In genomic region chr13:46947425-46948191, GRCh38 we compare ENCODE assay signal across 27 cellular contexts. TPM values are rescaled to one million over a fixed set of nuclear protein-coding genes. Genes with fewer than 3 reads are reported as not detected.
"Had no signal": no experiment of that assay in that cellular context is flagged by ENCODE, and none has a peak within 500 bp of the region (broad histone marks: within the 10 kb centered on the region; RNA-seq: fewer than 3 reads in every experiment).

No MANE protein-coding gene starts in this region.

- H3K4me1 ChIP-seq: adrenal gland, ascending aorta, left ventricle myocardium inferior, psoas muscle, right atrium auricular region, vagina had no signal

- H3K27ac ChIP-seq: adrenal gland, ascending aorta, brain microvascular endothelial cell, hepatocyte, left ventricle myocardium inferior, neutrophil, ovary, psoas muscle, right atrium auricular region, spleen, thoracic aorta, vagina, WERI-Rb-1 had no signal

- H3K4me3 ChIP-seq: adrenal gland, ascending aorta, hepatocyte, left ventricle myocardium inferior, ovary, psoas muscle, right atrium auricular region, spleen, thoracic aorta, vagina had no signal

- H3K4me2 ChIP-seq: hepatocyte had no signal

- FAIRE-seq: endometrium, TTC549 had no signal

- H3K79me2 ChIP-seq: hepatocyte had no signal

- H2AFZ ChIP-seq: hepatocyte had no signal

- H3K36me3 ChIP-seq: adrenal gland, ascending aorta, brain microvascular endothelial cell, left ventricle myocardium inferior, neutrophil, ovary, right atrium auricular region, spleen, thoracic aorta, vagina, WERI-Rb-1 had no signal

- DNase-seq: activated CD4-positive, alpha-beta T cell treated with anti-CD3 and anti-CD28 coated beads for 1 hour; activated CD4-positive, alpha-beta T cell treated with anti-CD3 and anti-CD28 coated beads, Interleukin-2, amount 50 U/mL, for 1 hour; activated naive CD4-positive, alpha-beta T cell; activated T-cell treated with anti-CD3 and anti-CD28 coated beads, Interleukin-2, amount 50 U/mL, for 1 hour; adrenal gland; brain microvascular endothelial cell; caudate nucleus; effector CD4-positive, alpha-beta T cell; erythroblast; foreskin fibroblast; glutamatergic neuron; left ventricle myocardium inferior; ovary; psoas muscle; spleen; stimulated activated CD4-positive, alpha-beta T cell treated with anti-CD3 and anti-CD28 coated beads, Interleukin-4, amount 100 ng/mL, for 1 hour; stimulated activated naive CD4-positive, alpha-beta T cell; WERI-Rb-1 had no signal

- H3K9me3 ChIP-seq: adrenal gland, ascending aorta, neutrophil, psoas muscle, right atrium auricular region, thoracic aorta, vagina had no signal

- H3K27me3 ChIP-seq: adrenal gland, ascending aorta, brain microvascular endothelial cell, hepatocyte, neutrophil, ovary, right atrium auricular region, spleen, vagina had no signal

RNA-seq across cellular contexts. Expression of gene HTR2A, which starts 50.8 kb away (rescaled TPM):
- total RNA-seq: ascending aorta; natural killer cell treated with Interleukin-12 subunit alpha and Interleukin-12 subunit beta and Interleukin-15 and Interleukin-18, amount 100 ng/mL, for 72 hours; psoas muscle had no signal
- polyA plus RNA-seq: hepatocyte had no signal
